7 cellular contexts compared by ENCODE assay signal in genomic region chr4:108651068-108651794, GRCh38. TPM values are rescaled to one million over a fixed set of nuclear protein-coding genes. Genes with fewer than 3 reads are reported as not detected.
A peak's percentile ranks its signal among the peaks of the same experiment; 100 is the strongest.
DNase-seq lines count a peak whose midpoint lies in the region; ATAC-seq and TF ChIP-seq lines count a peak whose summit lies in the region.

No MANE protein-coding gene starts in this region.

- H3K27ac ChIP-seq in foreskin keratinocyte: peak overlapping the region; percentile 98

- no peak for ATAC-seq in WTC11
- peak; percentile 43 for ATAC-seq in foreskin keratinocyte
- no peak for ATAC-seq in HG03159 (IDR thresholded peaks at IDR 0.05; ENCODE audit: unreplicated experiment)

- POLR2A ChIA-PET in WTC11 (lab: Charles Lee): no interaction called here

- peaks cover 6% of the 10 kb centered on the region; the same call in 1 of the 2 replicates for H3K4me1 Mint-ChIP-seq in WTC11

- no peaks in the 10 kb centered on the region for H3K27me3 ChIP-seq in foreskin keratinocyte

- H3K9me3 Mint-ChIP-seq in WTC11: no peaks in the 10 kb centered on the region

- CTCF ChIA-PET in WTC11 (lab: Charles Lee): interaction anchor here (1.2 kb wide), 1 partner anchor 124 kb away, joined by 3 read pairs; no protein-coding TSS in a partner anchor

- peak overlapping the region; percentile 99 for H3K4me3 ChIP-seq in GM08714 (ENCODE audit: low read length)

- TF ChIP-seq CTCF in WTC11 (IDR thresholded peaks at IDR 0.05) (no peak), foreskin keratinocyte (conservative IDR thresholded peaks at IDR 0.05) (no peak)

- H3K27ac Mint-ChIP-seq in WTC11: peak overlapping the region; percentile 97

- H3K36me3 Mint-ChIP-seq in WTC11: peaks cover 13% of the 10 kb centered on the region

- H3K4me1 ChIP-seq in foreskin keratinocyte: no peaks in the 10 kb centered on the region

- H3K27me3 Mint-ChIP-seq in WTC11 (ENCODE audit: low read depth): no peaks in the 10 kb centered on the region

- DNase-seq in HT-29 (ENCODE audit: low spot score) (peak; percentile 42), WTC11 (ENCODE audit: low spot score) (no peak), foreskin keratinocyte (peak in 1 of 2 donors; percentile 26), pulmonary artery endothelial cell (ENCODE audit: low read depth, low spot score) (peak; percentile 40), NCI-H1436 (lab: John Stamatoyannopoulos, UW) (no peak)

- H3K4me3 Mint-ChIP-seq in WTC11: peak overlapping the region; percentile 96

TF ChIP-seq in WTC11, 78 proteins besides CTCF, POLR2A, EP300 and RAD21 (continues in another document):
- no peak for TF ChIP-seq TCF7 (CRISPR knock-in tag; IDR thresholded peaks at IDR 0.05; ENCODE audit: low read depth)
- TF ChIP-seq, protein P1, sequence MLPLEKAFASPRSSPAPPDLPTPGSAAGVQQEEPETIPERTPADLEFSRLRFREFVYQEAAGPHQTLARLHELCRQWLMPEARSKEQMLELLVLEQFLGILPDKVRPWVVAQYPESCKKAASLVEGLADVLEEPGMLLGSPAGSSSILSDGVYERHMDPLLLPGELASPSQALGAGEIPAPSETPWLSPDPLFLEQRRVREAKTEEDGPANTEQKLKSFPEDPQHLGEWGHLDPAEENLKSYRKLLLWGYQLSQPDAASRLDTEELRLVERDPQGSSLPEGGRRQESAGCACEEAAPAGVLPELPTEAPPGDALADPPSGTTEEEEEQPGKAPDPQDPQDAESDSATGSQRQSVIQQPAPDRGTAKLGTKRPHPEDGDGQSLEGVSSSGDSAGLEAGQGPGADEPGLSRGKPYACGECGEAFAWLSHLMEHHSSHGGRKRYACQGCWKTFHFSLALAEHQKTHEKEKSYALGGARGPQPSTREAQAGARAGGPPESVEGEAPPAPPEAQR (CRISPR knock-in tag; IDR thresholded peaks at IDR 0.05): no peak
- no peak for TF ChIP-seq SMAD3 (CRISPR knock-in tag; IDR thresholded peaks at IDR 0.05; ENCODE audit: borderline replicate concordance)
- TF ChIP-seq ATF6 (CRISPR knock-in tag; IDR thresholded peaks at IDR 0.05): no peak
- TF ChIP-seq FOXK1 (CRISPR knock-in tag; IDR thresholded peaks at IDR 0.05): no peak
- TF ChIP-seq USF2 (CRISPR knock-in tag; IDR thresholded peaks at IDR 0.05): no peak
- TF ChIP-seq, protein P2, sequence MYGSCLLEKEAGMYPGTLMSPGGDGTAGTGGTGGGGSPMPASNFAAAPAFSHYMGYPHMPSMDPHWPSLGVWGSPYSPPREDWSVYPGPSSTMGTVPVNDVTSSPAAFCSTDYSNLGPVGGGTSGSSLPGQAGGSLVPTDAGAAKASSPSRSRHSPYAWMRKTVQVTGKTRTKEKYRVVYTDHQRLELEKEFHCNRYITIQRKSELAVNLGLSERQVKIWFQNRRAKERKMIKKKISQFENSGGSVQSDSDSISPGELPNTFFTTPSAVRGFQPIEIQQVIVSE (CRISPR knock-in tag; IDR thresholded peaks at IDR 0.05; ENCODE audit: borderline replicate concordance): no peak
- no peak for TF ChIP-seq MAX (CRISPR knock-in tag; IDR thresholded peaks at IDR 0.05)
- TF ChIP-seq ATF1 (CRISPR knock-in tag; IDR thresholded peaks at IDR 0.05): no peak
- TF ChIP-seq, protein P3, sequence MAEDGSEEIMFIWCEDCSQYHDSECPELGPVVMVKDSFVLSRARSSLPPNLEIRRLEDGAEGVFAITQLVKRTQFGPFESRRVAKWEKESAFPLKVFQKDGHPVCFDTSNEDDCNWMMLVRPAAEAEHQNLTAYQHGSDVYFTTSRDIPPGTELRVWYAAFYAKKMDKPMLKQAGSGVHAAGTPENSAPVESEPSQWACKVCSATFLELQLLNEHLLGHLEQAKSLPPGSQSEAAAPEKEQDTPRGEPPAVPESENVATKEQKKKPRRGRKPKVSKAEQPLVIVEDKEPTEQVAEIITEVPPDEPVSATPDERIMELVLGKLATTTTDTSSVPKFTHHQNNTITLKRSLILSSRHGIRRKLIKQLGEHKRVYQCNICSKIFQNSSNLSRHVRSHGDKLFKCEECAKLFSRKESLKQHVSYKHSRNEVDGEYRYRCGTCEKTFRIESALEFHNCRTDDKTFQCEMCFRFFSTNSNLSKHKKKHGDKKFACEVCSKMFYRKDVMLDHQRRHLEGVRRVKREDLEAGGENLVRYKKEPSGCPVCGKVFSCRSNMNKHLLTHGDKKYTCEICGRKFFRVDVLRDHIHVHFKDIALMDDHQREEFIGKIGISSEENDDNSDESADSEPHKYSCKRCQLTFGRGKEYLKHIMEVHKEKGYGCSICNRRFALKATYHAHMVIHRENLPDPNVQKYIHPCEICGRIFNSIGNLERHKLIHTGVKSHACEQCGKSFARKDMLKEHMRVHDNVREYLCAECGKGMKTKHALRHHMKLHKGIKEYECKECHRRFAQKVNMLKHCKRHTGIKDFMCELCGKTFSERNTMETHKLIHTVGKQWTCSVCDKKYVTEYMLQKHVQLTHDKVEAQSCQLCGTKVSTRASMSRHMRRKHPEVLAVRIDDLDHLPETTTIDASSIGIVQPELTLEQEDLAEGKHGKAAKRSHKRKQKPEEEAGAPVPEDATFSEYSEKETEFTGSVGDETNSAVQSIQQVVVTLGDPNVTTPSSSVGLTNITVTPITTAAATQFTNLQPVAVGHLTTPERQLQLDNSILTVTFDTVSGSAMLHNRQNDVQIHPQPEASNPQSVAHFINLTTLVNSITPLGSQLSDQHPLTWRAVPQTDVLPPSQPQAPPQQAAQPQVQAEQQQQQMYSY (CRISPR knock-in tag; IDR thresholded peaks at IDR 0.05): no peak
- TF ChIP-seq SMAD4 (CRISPR knock-in tag; IDR thresholded peaks at IDR 0.05): no peak
- no peak for TF ChIP-seq MXD4 (CRISPR knock-in tag; IDR thresholded peaks at IDR 0.05; ENCODE audit: borderline replicate concordance)
- no peak for TF ChIP-seq AR (CRISPR knock-in tag; IDR thresholded peaks at IDR 0.05)
- TF ChIP-seq HMGA2 (CRISPR knock-in tag; IDR thresholded peaks at IDR 0.05): no peak

RNA-seq across cellular contexts. Expression of gene OSTC, which starts 0.8 kb away (rescaled TPM):
- total RNA-seq in HT-29 (2014; rRNA removed; shearing (Covaris generic)): 49.7 and 54.7 TPM in 2 replicates
- total RNA-seq in WTC11 (2021) (123 to 132 TPM (median 125 TPM) in 3 replicates), foreskin keratinocyte (121 and 163 TPM in 2 replicates), pulmonary artery endothelial cell (258 and 274 TPM in 2 replicates)
- 132 and 155 TPM in 2 replicates for polyA plus RNA-seq in foreskin keratinocyte

RNA-seq across cellular contexts. Expression of gene RPL34, which starts 30.9 kb away (rescaled TPM):
- 889 and 987 TPM in 2 replicates for total RNA-seq in HT-29 (2014; rRNA removed; shearing (Covaris generic))
- total RNA-seq in WTC11 (2021) (1,253 to 1,310 TPM (median 1,269 TPM) in 3 replicates), foreskin keratinocyte (1,554 and 1,669 TPM in 2 replicates), pulmonary artery endothelial cell (1,016 and 1,407 TPM in 2 replicates)
- polyA plus RNA-seq in foreskin keratinocyte: 2,289 and 2,530 TPM in 2 replicates

Comparison
In these comparisons a context has a peak if more than half of its experiments do, and no peak if none do; other contexts are left out.
1. DNase-seq: peak in HT-29 (single experiment) and pulmonary artery endothelial cell (single experiment); none in WTC11 (single experiment) and NCI-H1436 (single experiment).